In the genomic region with DNA sequence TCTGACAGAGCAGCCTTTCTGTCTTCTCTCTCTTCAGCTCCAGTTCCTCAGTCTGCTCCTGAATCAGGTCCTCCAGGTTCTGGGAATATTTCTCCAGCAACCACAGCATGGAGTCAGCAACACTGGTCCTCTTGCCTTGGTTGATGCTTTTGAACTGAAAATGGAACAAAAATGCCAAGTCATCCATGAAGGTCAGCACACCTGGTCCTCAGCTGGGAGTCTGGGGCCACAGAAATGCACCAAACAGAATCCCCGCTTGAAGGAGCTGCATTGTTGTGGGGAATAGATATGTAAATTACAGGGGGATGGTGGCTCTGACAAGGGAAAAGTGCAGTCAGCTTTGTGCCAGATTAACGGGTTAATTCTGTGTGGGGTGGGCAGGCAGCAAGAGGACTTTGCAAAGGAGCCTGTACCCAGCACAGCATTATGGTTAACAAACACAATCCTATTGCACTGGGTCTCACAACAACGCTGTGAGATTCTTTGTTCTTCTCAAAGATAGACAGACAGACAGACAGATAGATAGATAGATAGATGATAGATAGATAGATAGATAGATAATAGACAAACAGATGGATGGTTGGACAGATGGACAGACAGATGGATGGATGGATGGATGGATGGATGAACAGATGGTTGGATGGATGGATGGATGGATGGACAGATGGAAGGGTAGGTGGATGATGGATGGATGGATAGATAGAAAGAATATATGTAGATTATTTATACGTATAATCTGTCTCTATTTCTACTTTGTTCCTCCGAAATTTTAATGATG, we compare ENCODE assay signal across 20 cellular contexts. TPM values are rescaled to one million over a fixed set of nuclear protein-coding genes. Genes with fewer than 3 reads are reported as not detected.
"Had no signal": no experiment of that assay in that cellular context is flagged by ENCODE, and none has a peak within 500 bp of the region (broad histone marks: within the 10 kb centered on the region; RNA-seq: fewer than 3 reads in every experiment).

No MANE protein-coding gene starts in this region.

- ATAC-seq: activated naive CD4-positive, alpha-beta T cell treated with anti-CD3 and anti-CD28 coated beads, Interleukin-2, amount 50 U/mL, for 72 hours; left lobe of liver; mucosa of descending colon; natural killer cell; stimulated activated effector memory CD8-positive, alpha-beta T cell treated with anti-CD3 and anti-CD28 coated beads, Interleukin-12 subunit alpha, Interleukin-12 subunit beta, amount 100 ng/mL, for 72 hours had no signal

- H3K4me3 ChIP-seq: mucosa of descending colon, right atrium auricular region, thyroid gland, vagina had no signal

- H3K4me1 ChIP-seq: right atrium auricular region, thyroid gland had no signal

- H3K27me3 ChIP-seq: right atrium auricular region, thyroid gland, vagina had no signal

- H3K9me3 ChIP-seq: mucosa of descending colon, thyroid gland, vagina had no signal

- DNase-seq: activated CD4-positive, alpha-beta T cell treated with anti-CD3 and anti-CD28 coated beads, Interleukin-2, amount 10 ng/mL, durations not matched to agents 7 days and 5 days; activated CD8-positive, alpha-beta memory T cell treated with anti-CD3 and anti-CD28 coated beads for 24 hours; activated T-cell treated with anti-CD3 and anti-CD28 coated beads for 4 hours; amygdala; cortex of kidney; effector memory CD4-positive, alpha-beta T cell; hypothalamus; islet precursor cell; mammary epithelial cell; mucosa of descending colon; natural killer cell; nucleus accumbens; small intestine; thyroid gland had no signal

- H3K36me3 ChIP-seq: right atrium auricular region, thyroid gland, vagina had no signal

- H3K27ac ChIP-seq: epithelial cell of prostate, right atrium auricular region, thyroid gland, vagina had no signal

RNA-seq across cellular contexts. Expression of a gene that starts 33.8 kb away (rescaled TPM):
- polyA plus RNA-seq: mammary epithelial cell had no signal
